ENCODE assay signal across 8 cellular contexts in the genomic region with DNA sequence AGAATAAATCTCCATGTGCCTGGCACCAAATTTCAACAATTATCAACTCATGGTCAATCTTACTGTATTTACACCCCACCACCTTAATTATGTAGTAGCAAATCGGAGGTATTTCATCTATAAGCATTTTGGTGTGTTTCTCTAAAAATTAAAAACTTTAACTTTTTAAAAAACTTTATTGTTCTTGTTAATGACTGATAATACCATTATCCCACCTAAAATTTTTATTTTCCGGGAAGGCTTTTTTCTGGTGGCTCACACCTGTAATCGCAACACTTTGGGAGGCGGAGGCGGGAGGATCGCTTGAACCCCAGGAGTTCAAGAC. TPM values are rescaled to one million over a fixed set of nuclear protein-coding genes. Genes with fewer than 3 reads are reported as not detected.
DNase-seq lines count a peak whose midpoint lies in the region; ATAC-seq and TF ChIP-seq lines count a peak whose summit lies in the region.

No MANE protein-coding gene starts in this region.

- WGBS in transverse colon (ENCODE audit: low coverage in 1 of 2), 2 donors: 19 to 42% methylated on average over 2 to 6 of the region's 6 CpGs

- H3K27ac ChIP-seq in WERI-Rb-1: peak overlapping the region; percentile 66
- no peak overlapping the region for H3K27ac ChIP-seq in iPS-20b (ENCODE audit: low read length)
- peak overlapping the region; percentile 72 to 84 (median 80) for H3K27ac ChIP-seq in transverse colon

- TF ChIP-seq CTCF in WERI-Rb-1 (IDR thresholded peaks at IDR 0.05; ENCODE audit: low read depth, low read length) (no peak), transverse colon (IDR thresholded peaks at IDR 0.05) (no peak)

- H3K4me1 Mint-ChIP-seq in activated T-cell treated with anti-CD3 and anti-CD28 coated beads, Interleukin-2, amount 50 U/mL, for 72 hours (ENCODE audit: low read depth): peaks cover 19% of the 10 kb centered on the region

- in situ Hi-C loops in transverse colon (cut with MboI; ENCODE audit: low pct_ligation_motif_present in 1 of 4, low pct_unique_long_range_greater_than_20kb in 1 of 4, low sequenced_read_pairs in 3 of 4): no loop called here

- H3K4me3 ChIP-seq in WERI-Rb-1 (ENCODE audit: low read depth, low read length) (peak overlapping the region; percentile 87), iPS-20b (ENCODE audit: low read length) (peak overlapping the region; percentile 95), transverse colon (peak overlapping the region in 3 of 4 donors; percentile 71 to 98 (median 96))

- no peaks in the 10 kb centered on the region for H3K27me3 ChIP-seq in WERI-Rb-1 (ENCODE audit: insufficient read depth, low read depth, severe bottlenecking)
- no peaks in the 10 kb centered on the region for H3K27me3 ChIP-seq in iPS-20b (ENCODE audit: insufficient read depth, low read length)
- H3K27me3 ChIP-seq in transverse colon: no peaks in the 10 kb centered on the region

- H3K4me1 ChIP-seq in iPS-20b (ENCODE audit: insufficient read depth, low read length): no peaks in the 10 kb centered on the region
- peaks cover 0 to 30% (median 6%) of the 10 kb centered on the region in 4 donors for H3K4me1 ChIP-seq in transverse colon

- no peaks in the 10 kb centered on the region for H3K9me3 ChIP-seq in WERI-Rb-1 (ENCODE audit: severe bottlenecking)
- no peaks in the 10 kb centered on the region for H3K9me3 ChIP-seq in iPS-20b (ENCODE audit: insufficient read depth, low read depth, low read length)
- H3K9me3 ChIP-seq in transverse colon: no peaks in the 10 kb centered on the region

- no peak for DNase-seq in activated T-cell treated with anti-CD3 and anti-CD28 coated beads, Interleukin-2, amount 50 U/mL, for 72 hours
- no peak for DNase-seq in activated T-cell treated with anti-CD3 and anti-CD28 coated beads, Interleukin-2, amount 50 U/mL, for 1 hour
- no peak for DNase-seq in WERI-Rb-1
- no peak for DNase-seq in transverse colon
- no peak for DNase-seq in SW480 (ENCODE audit: low spot score)

- H3K27me3 Mint-ChIP-seq in activated T-cell treated with anti-CD3 and anti-CD28 coated beads, Interleukin-2, amount 50 U/mL, for 72 hours (ENCODE audit: low read depth): no peaks in the 10 kb centered on the region

- ATAC-seq in activated T-cell treated with anti-CD3 and anti-CD28 coated beads, Interleukin-2, amount 50 U/mL, for 72 hours (replicated peaks in 1 of 2): peak in 1 of 2 donors; percentile 19
- ATAC-seq in HG02981 (IDR thresholded peaks at IDR 0.05; ENCODE audit: unreplicated experiment): no peak
- ATAC-seq in HG02970 (IDR thresholded peaks at IDR 0.05; ENCODE audit: low FRiP score, unreplicated experiment): no peak

- no peak for TF ChIP-seq POLR2A in transverse colon (IDR thresholded peaks at IDR 0.05)

- H3K9me3 Mint-ChIP-seq in activated T-cell treated with anti-CD3 and anti-CD28 coated beads, Interleukin-2, amount 50 U/mL, for 72 hours: no peaks in the 10 kb centered on the region

- peak overlapping the region; percentile 98 to 99 for H3K4me3 Mint-ChIP-seq in activated T-cell treated with anti-CD3 and anti-CD28 coated beads, Interleukin-2, amount 50 U/mL, for 72 hours

- intact Hi-C loops in transverse colon (cut with DNase I; ENCODE audit: low total_unique reads): no loop called here

- H3K36me3 ChIP-seq in WERI-Rb-1: peaks cover 32% of the 10 kb centered on the region
- peaks cover 28% of the 10 kb centered on the region for H3K36me3 ChIP-seq in iPS-20b (ENCODE audit: insufficient read depth, low read depth, low read length)
- peaks cover 0 to 17% (median 8%) of the 10 kb centered on the region in 4 donors for H3K36me3 ChIP-seq in transverse colon

- peaks cover 3 to 7% of the 10 kb centered on the region in 2 donors for H3K36me3 Mint-ChIP-seq in activated T-cell treated with anti-CD3 and anti-CD28 coated beads, Interleukin-2, amount 50 U/mL, for 72 hours (ENCODE audit: insufficient read depth in 2 of 2)

- peak overlapping the region; percentile 92; the same call in 1 of the 2 replicates for H3K9ac ChIP-seq in iPS-20b (ENCODE audit: low read depth, low read length)

- no peak for TF ChIP-seq EP300 in transverse colon (IDR thresholded peaks at IDR 0.05; ENCODE audit: low read depth)

- peak overlapping the region; percentile 73 for H3K27ac Mint-ChIP-seq in activated T-cell treated with anti-CD3 and anti-CD28 coated beads, Interleukin-2, amount 50 U/mL, for 72 hours

RNA-seq across cellular contexts. Expression of a gene that starts 0.5 kb away (rescaled TPM):
- 10 to 100 TPM; 23.2 to 34.4 TPM for total RNA-seq in activated T-cell treated with anti-CD3 and anti-CD28 coated beads, Interleukin-2, amount 50 U/mL, for 72 hours
- total RNA-seq in transverse colon: 10 to 100 TPM in 1 of 4 donors, 1 to 10 TPM in 2, not detected in 1; 5.6 to 10.6 (median 7.2) TPM

RNA-seq across cellular contexts. Expression of a gene that starts 24.4 kb away (rescaled TPM):
- total RNA-seq in activated T-cell treated with anti-CD3 and anti-CD28 coated beads, Interleukin-2, amount 50 U/mL, for 72 hours: 100 to 1,000 TPM; 153 to 183 TPM
- total RNA-seq in transverse colon: 100 to 1,000 TPM in 2 of 4 donors, 10 to 100 TPM in 2; 40.6 to 228 (median 110) TPM

RNA-seq across cellular contexts. Expression of a gene that starts 38.8 kb away (rescaled TPM):
- total RNA-seq in activated T-cell treated with anti-CD3 and anti-CD28 coated beads, Interleukin-2, amount 50 U/mL, for 72 hours: 100 to 1,000 TPM; 240 to 282 TPM
- 100 to 1,000 TPM; 112 to 531 (median 220) TPM for total RNA-seq in transverse colon
